21 cellular contexts compared by ENCODE assay signal in the genomic region with DNA sequence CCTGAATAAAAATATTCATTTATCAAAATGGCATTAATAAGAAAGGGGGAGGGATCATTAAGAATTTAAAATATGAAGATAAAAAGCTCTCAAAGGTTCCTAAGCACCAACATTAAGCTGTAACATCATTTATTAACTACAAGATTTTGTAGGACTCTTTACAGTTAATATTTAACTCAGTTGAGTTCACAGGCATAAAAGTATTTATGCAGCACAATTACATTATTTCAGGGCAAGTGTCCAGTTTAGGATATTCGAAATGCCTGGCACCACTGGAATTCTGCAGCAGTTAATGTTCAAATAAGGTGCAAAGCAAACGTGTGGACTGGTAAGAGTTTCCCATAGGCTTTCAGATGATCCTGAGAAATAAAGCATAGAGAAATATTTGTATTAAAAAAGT. TPM values are rescaled to one million over a fixed set of nuclear protein-coding genes. Genes with fewer than 3 reads are reported as not detected.
A peak's percentile ranks its signal among the peaks of the same experiment; 100 is the strongest.
DNase-seq lines count a peak whose midpoint lies in the region.
"Had no signal": no experiment of that assay in that cellular context is flagged by ENCODE, and none has a peak within 500 bp of the region (broad histone marks: within the 10 kb centered on the region; RNA-seq: fewer than 3 reads in every experiment).

No MANE protein-coding gene starts in this region.

- CTCF ChIA-PET in activated CD4-positive, alpha-beta memory T cell treated with anti-CD3 and anti-CD28 coated beads for 36 hours (lab: Charles Lee), result no interaction called here

- in situ Hi-C loops in Caki2 (cut with HindIII; ENCODE audit: low pct_unique_long_range_greater_than_20kb, low sequenced_read_pairs), result no loop called here

- no peaks in the 10 kb centered on the region for H3K9me3 Mint-ChIP-seq in activated CD4-positive, alpha-beta memory T cell treated with anti-CD3 and anti-CD28 coated beads for 36 hours
- H3K9me3 Mint-ChIP-seq: CD4-positive, alpha-beta T cell had no signal

- H3K27me3 Mint-ChIP-seq in activated CD4-positive, alpha-beta memory T cell treated with anti-CD3 and anti-CD28 coated beads for 36 hours, result peaks cover 1% of the 10 kb centered on the region

- no peaks in the 10 kb centered on the region for H3K36me3 Mint-ChIP-seq in activated CD4-positive, alpha-beta memory T cell treated with anti-CD3 and anti-CD28 coated beads for 36 hours

- H3K27ac Mint-ChIP-seq in activated CD4-positive, alpha-beta memory T cell treated with anti-CD3 and anti-CD28 coated beads for 36 hours, result no peak overlapping the region
- H3K27ac Mint-ChIP-seq: CD4-positive, alpha-beta T cell; HFFc6 had no signal

- H3K4me1 Mint-ChIP-seq in activated CD4-positive, alpha-beta memory T cell treated with anti-CD3 and anti-CD28 coated beads for 36 hours (ENCODE audit: low read depth), result no peaks in the 10 kb centered on the region

- POLR2A ChIA-PET in activated CD4-positive, alpha-beta memory T cell treated with anti-CD3 and anti-CD28 coated beads for 36 hours (lab: Charles Lee), result no interaction called here

- H3K4me3 Mint-ChIP-seq in activated CD4-positive, alpha-beta memory T cell treated with anti-CD3 and anti-CD28 coated beads for 36 hours, result no peak overlapping the region
- H3K4me3 Mint-ChIP-seq: CD4-positive, alpha-beta T cell; HFFc6 had no signal

- DNase-seq in Caki2 (ENCODE audit: low read depth) (peak; percentile 35), glomerular visceral epithelial cell (ENCODE audit: extremely low spot score) (peak; percentile 62), kidney tubule cell (ENCODE audit: low spot score) (peak; percentile 85), renal cortical epithelial cell (ENCODE audit: low read depth) (peak; percentile 96), AG20443 (ENCODE audit: low spot score) (no peak), DMS53 (lab: John Stamatoyannopoulos, UW) (no peak), COLO829 (ENCODE audit: low spot score) (no peak)
- no peak for DNase-seq in activated CD4-positive, alpha-beta memory T cell treated with anti-CD3 and anti-CD28 coated beads for 36 hours
- DNase-seq: 8988T; AML-193; Calu3; CD4-positive, alpha-beta T cell; DND-41; EL; GOT3; H7; HFFc6 had no signal

- intact Hi-C loops in activated CD4-positive, alpha-beta memory T cell treated with anti-CD3 and anti-CD28 coated beads for 36 hours (cut with micrococcal nuclease), result no loop called here

RNA-seq across cellular contexts. Expression of gene NPS, which starts 30.5 kb away (rescaled TPM):
- not detected in 2 replicates for total RNA-seq in Caki2 (2014; rRNA removed; shearing (Covaris generic); ENCODE audit: low replicate concordance)
- not detected in 2 replicates for total RNA-seq in renal cortical epithelial cell
- not detected for total RNA-seq in activated CD4-positive, alpha-beta memory T cell treated with anti-CD3 and anti-CD28 coated beads for 36 hours
- total RNA-seq: A673; Calu3; CD4-positive, alpha-beta T cell; G401; GM12878; H7; HFFc6; HT1080 had no signal

Comparison
In these comparisons a context has a peak if more than half of its experiments do, and no peak if none do; other contexts are left out.
1. DNase-seq: peak in Caki2 (single experiment), glomerular visceral epithelial cell (single experiment), kidney tubule cell (single experiment) and renal cortical epithelial cell (single experiment); none in AG20443 (single experiment), DMS53 (single experiment), activated CD4-positive, alpha-beta memory T cell treated with anti-CD3 and anti-CD28 coated beads for 36 hours (single experiment) and COLO829 (single experiment).